In the genomic region with DNA sequence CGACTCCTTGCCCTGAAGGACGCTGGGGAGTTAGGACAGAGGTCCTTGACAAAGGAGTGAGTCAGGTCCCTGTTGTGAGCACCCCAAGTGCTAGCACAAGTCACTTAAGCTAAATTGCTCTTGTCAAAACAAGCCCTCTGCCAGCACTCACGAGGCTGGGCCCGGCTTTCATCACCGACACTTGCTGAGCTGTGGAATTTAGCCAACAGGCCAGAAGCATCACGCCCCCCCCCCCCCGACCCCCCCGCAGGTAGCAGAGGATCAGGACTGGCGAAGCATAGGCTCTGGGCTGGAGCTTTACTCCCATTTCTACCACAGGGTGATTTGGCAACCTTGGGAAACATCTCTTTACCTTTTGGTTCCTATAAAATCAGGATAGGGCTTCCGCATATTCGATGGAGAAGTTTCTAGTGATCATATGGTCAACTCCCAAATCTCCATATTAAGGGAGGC, we compare ENCODE assay signal across 19 cellular contexts.
DNase-seq lines count a peak whose midpoint lies in the region; ATAC-seq and TF ChIP-seq lines count a peak whose summit lies in the region.
"Had no signal": no experiment of that assay in that cellular context is flagged by ENCODE, and none has a peak within 500 bp of the region (broad histone marks: within the 10 kb centered on the region; RNA-seq: fewer than 3 reads in every experiment).

No MANE protein-coding gene starts in this region.

- TF ChIP-seq POLR2A in esophagus muscularis mucosa (IDR thresholded peaks at IDR 0.05; ENCODE audit: low read depth): no peak
- no peak for TF ChIP-seq POLR2A in suprapubic skin (IDR thresholded peaks at IDR 0.05)

- intact Hi-C loops in esophagus muscularis mucosa (cut with DNase I): loop anchor here (10.0 kb wide), 1 partner anchor 71 kb away; a partner anchor contains a TSS
- intact Hi-C loops in left lung (cut with DNase I): no loop called here

- H3K4me3 ChIP-seq in esophagus muscularis mucosa (peak overlapping the region in 1 of 4 donors; percentile 14), left lung (no peak overlapping the region), suprapubic skin (no peak overlapping the region)
- H3K4me3 ChIP-seq: K562 had no signal

- WGBS in esophagus muscularis mucosa: 16% methylated on average over 9 of the region's 11 CpGs
- 51% methylated on average over 10 of the region's 11 CpGs for whole genome bisulfite sequencing in suprapubic skin

- H3K9me3 ChIP-seq in esophagus muscularis mucosa (no peaks in the 10 kb centered on the region), left lung (no peaks in the 10 kb centered on the region), suprapubic skin (no peaks in the 10 kb centered on the region)

- H3K4me1 ChIP-seq in esophagus muscularis mucosa (peaks cover 77 to 100% (median 96%) of the 10 kb centered on the region in 4 donors), left lung (peaks cover 3% of the 10 kb centered on the region in 2 donors), suprapubic skin (no peaks in the 10 kb centered on the region)

- H3K27ac ChIP-seq in esophagus muscularis mucosa (replicated peaks in 1 of 4): peak overlapping the region; percentile 85 to 97 (median 94)
- no peak overlapping the region for H3K27ac ChIP-seq in left lung
- no peak overlapping the region for H3K27ac ChIP-seq in suprapubic skin

- no peak for TF ChIP-seq CTCF in esophagus muscularis mucosa (IDR thresholded peaks at IDR 0.05)
- TF ChIP-seq CTCF in left lung (IDR thresholded peaks at IDR 0.05): no peak
- TF ChIP-seq CTCF in suprapubic skin (IDR thresholded peaks at IDR 0.05): no peak

- TF ChIP-seq EP300 in esophagus muscularis mucosa (IDR thresholded peaks at IDR 0.05) (peak; percentile 77), suprapubic skin (IDR thresholded peaks at IDR 0.05) (peak; percentile 56)

- ATAC-seq in left lung (peak; percentile 19), GM19023 (IDR thresholded peaks at IDR 0.05; ENCODE audit: unreplicated experiment) (no peak)
- ATAC-seq: activated CD4-positive, alpha-beta T cell treated with anti-CD3 and anti-CD28 coated beads for 36 hours; activated T-cell treated with anti-CD3 and anti-CD28 coated beads, Interleukin-2, amount 50 U/mL, for 72 hours; effector memory CD8-positive, alpha-beta T cell; K562; left colon had no signal

- peaks cover 0 to 2% (median 0%) of the 10 kb centered on the region in 4 donors for H3K36me3 ChIP-seq in esophagus muscularis mucosa
- no peaks in the 10 kb centered on the region for H3K36me3 ChIP-seq in left lung
- no peaks in the 10 kb centered on the region for H3K36me3 ChIP-seq in suprapubic skin

- DNase-seq in NCI-H1694 treated with DMSO at 0.1 percent for 48 hours (lab: John Stamatoyannopoulos, UW) (peak; percentile 41), esophagus muscularis mucosa (ENCODE audit: extremely low spot score) (no peak), left lung (peak in 1 of 2 donors; percentile 31), suprapubic skin (ENCODE audit: low spot score in 2 of 2) (no peak), NCI-H187 treated with DMSO at 0.1 percent for 48 hours (lab: John Stamatoyannopoulos, UW) (no peak), NCI-H128 (lab: John Stamatoyannopoulos, UW; ENCODE audit: unreplicated experiment) (no peak), A172 (ENCODE audit: low spot score) (no peak)
- DNase-seq: activated CD4-positive, alpha-beta T cell treated with anti-CD3 and anti-CD28 coated beads for 36 hours; activated naive CD4-positive, alpha-beta T cell treated with anti-CD3 and anti-CD28 coated beads, Interleukin-2, amount 50 U/mL, for 16 hours; activated T-cell treated with anti-CD3 and anti-CD28 coated beads, Interleukin-2, amount 50 U/mL, for 72 hours; anterior cingulate cortex; CD4-positive, alpha-beta T cell; DMS53; effector memory CD8-positive, alpha-beta T cell; NCI-H2081 treated with DMSO at 0.1 percent for 48 hours; NCI-H526 treated with DMSO at 0.1 percent for 48 hours had no signal

- no peaks in the 10 kb centered on the region for H3K27me3 ChIP-seq in esophagus muscularis mucosa
- no peaks in the 10 kb centered on the region for H3K27me3 ChIP-seq in left lung
- H3K27me3 ChIP-seq in suprapubic skin: no peaks in the 10 kb centered on the region

Comparison
In these comparisons a context has a peak if more than half of its experiments do, and no peak if none do; other contexts are left out.
1. H3K27ac ChIP-seq: peak in esophagus muscularis mucosa (4 of 4); none in left lung (0 of 2) and suprapubic skin (single experiment).